19 cellular contexts compared by ENCODE assay signal in the genomic region with DNA sequence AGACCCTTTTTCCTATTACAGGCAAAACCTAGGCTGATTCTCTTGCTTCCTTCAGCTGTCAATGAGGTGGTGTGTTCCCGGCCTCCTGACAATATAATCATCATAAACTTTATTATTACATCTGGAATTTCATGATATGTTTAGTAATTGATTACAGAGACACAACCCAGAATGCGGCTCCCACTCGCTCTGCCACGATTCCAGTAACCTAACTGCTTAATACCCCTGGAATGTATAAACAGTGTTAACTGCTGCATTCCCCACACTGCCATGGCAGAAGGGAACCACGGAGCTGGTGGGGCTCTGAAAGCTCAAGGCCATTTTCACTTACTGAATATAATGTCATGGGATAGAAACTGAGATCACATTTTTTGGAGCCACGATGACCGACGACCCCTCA. TPM values are rescaled to one million over a fixed set of nuclear protein-coding genes. Genes with fewer than 3 reads are reported as not detected.
A peak's percentile ranks its signal among the peaks of the same experiment; 100 is the strongest.
DNase-seq lines count a peak whose midpoint lies in the region; FAIRE-seq and TF ChIP-seq lines count a peak whose summit lies in the region.
"Had no signal": no experiment of that assay in that cellular context is flagged by ENCODE, and none has a peak within 500 bp of the region (broad histone marks: within the 10 kb centered on the region; RNA-seq: fewer than 3 reads in every experiment).

No MANE protein-coding gene starts in this region.

- H3K36me3 ChIP-seq in GM23248 (ENCODE audit: low read depth) (peaks cover 8% of the 10 kb centered on the region; the same call in 1 of the 2 replicates), astrocyte (ENCODE audit: insufficient read depth, low read length) (peaks cover under 1% of the 10 kb centered on the region), stomach (no peaks in the 10 kb centered on the region)

- FAIRE-seq in astrocyte (lab: Jason Lieb, UNC): no peak
- FAIRE-seq: GM18507 had no signal

- H3K79me2 ChIP-seq in GM23248 (ENCODE audit: insufficient read depth) (peaks cover 100% of the 10 kb centered on the region), astrocyte (ENCODE audit: insufficient read depth, low read length) (peaks cover 93% of the 10 kb centered on the region)

- H3K4me1 Mint-ChIP-seq in astrocyte (ENCODE audit: low read depth, unreplicated experiment) (peaks cover 29% of the 10 kb centered on the region), Calu3 (ENCODE audit: low read depth, unreplicated experiment) (no peaks in the 10 kb centered on the region)

- H3K9me3 ChIP-seq in GM23248 (ENCODE audit: low read depth) (no peaks in the 10 kb centered on the region), astrocyte (ENCODE audit: insufficient read depth, low read depth, low read length) (no peaks in the 10 kb centered on the region), stomach (no peaks in the 10 kb centered on the region)

- H3F3A ChIP-seq in GM23248 (ENCODE audit: insufficient read depth): peaks cover 33% of the 10 kb centered on the region

- no peak for TF ChIP-seq CTCF in astrocyte (IDR thresholded peaks at IDR 0.05; ENCODE audit: insufficient read depth, low read depth, low read length)
- no peak for TF ChIP-seq CTCF in stomach (IDR thresholded peaks at IDR 0.05)
- TF ChIP-seq CTCF in Calu3 (IDR thresholded peaks at IDR 0.05; ENCODE audit: unreplicated experiment): no peak

- CTCF ChIA-PET in Calu3 (lab: Charles Lee): no interaction called here

- H4K20me1 ChIP-seq in GM23248 (ENCODE audit: insufficient read depth) (no peaks in the 10 kb centered on the region), astrocyte (ENCODE audit: insufficient read depth, low read length) (peaks cover 76% of the 10 kb centered on the region)

- H3K27ac Mint-ChIP-seq in astrocyte (ENCODE audit: unreplicated experiment): no peak overlapping the region
- no peak overlapping the region for H3K27ac Mint-ChIP-seq in Calu3 (ENCODE audit: unreplicated experiment)
- H3K27ac Mint-ChIP-seq: activated CD8-positive, alpha-beta T cell treated with anti-CD3 and anti-CD28 coated beads, Interleukin-2, amount 10 ng/mL, durations not matched to agents 7 days and 5 days; CD4-positive, alpha-beta T cell; naive thymus-derived CD8-positive, alpha-beta T cell had no signal

- WGBS in GM23248 (ENCODE audit: low coverage in 1 of 2, low lambda C conversion rate in 2 of 2, missing lambda C conversion rate in 2 of 2), 2 experiments: 62 to 66% methylated on average over 8 of the region's 8 CpGs
- 61 to 80% (median 73%) methylated on average over 8 of the region's 8 CpGs for WGBS in stomach, 5 donors

- no peaks in the 10 kb centered on the region for H3K9me3 Mint-ChIP-seq in astrocyte (ENCODE audit: unreplicated experiment)
- H3K9me3 Mint-ChIP-seq in Calu3 (ENCODE audit: low read depth, unreplicated experiment): peaks cover 15% of the 10 kb centered on the region
- H3K9me3 Mint-ChIP-seq: CD4-positive, alpha-beta T cell had no signal

- DNase-seq in GM23248: peak; percentile 44
- peak; percentile 69 for DNase-seq in astrocyte (ENCODE audit: low read depth)
- DNase-seq in iris pigment epithelial cell (ENCODE audit: low read depth): peak; percentile 64
- peak; percentile 17 for DNase-seq in stomach
- no peak for DNase-seq in Calu3
- no peak for DNase-seq in middle frontal gyrus (ENCODE audit: extremely low spot score, low spot score)
- no peak for DNase-seq in NCI-H345 (lab: John Stamatoyannopoulos, UW)
- DNase-seq: activated CD8-positive, alpha-beta T cell treated with anti-CD3 and anti-CD28 coated beads, Interleukin-2, amount 10 ng/mL, durations not matched to agents 7 days and 5 days; activated naive CD4-positive, alpha-beta T cell treated with Interleukin-2 at 50 U/mL for 16 hours; CD4-positive, alpha-beta T cell; GDM1; kidney glomerular epithelial cell; MV-4-11; naive thymus-derived CD8-positive, alpha-beta T cell; NCI-H1694; NCI-H69; T1000 had no signal

- intact Hi-C loops in stomach (cut with DNase I; ENCODE audit: low total_unique reads): no loop called here
- intact Hi-C loops in Calu3 (cut with micrococcal nuclease; ENCODE audit: unreplicated experiment): no loop called here

- no TSS peak for BruUV-seq in Calu3 (replicated peaks; lab: Mats Ljungman, UMichigan)

- H3K4me2 ChIP-seq in GM23248 (ENCODE audit: unreplicated experiment) (no peak overlapping the region), astrocyte (ENCODE audit: low read length) (no peak overlapping the region)

- H3K27me3 ChIP-seq in GM23248 (replicated peaks; ENCODE audit: insufficient read depth): no peaks in the 10 kb centered on the region
- H3K27me3 ChIP-seq in astrocyte (ENCODE audit: insufficient read depth, low read length): no peaks in the 10 kb centered on the region
- no peaks in the 10 kb centered on the region for H3K27me3 ChIP-seq in stomach

- no peak overlapping the region for H3K4me3 ChIP-seq in GM23248
- no peak overlapping the region for H3K4me3 ChIP-seq in astrocyte (ENCODE audit: insufficient read depth, low read depth, low read length)
- no peak overlapping the region for H3K4me3 ChIP-seq in stomach

- H3K9me2 ChIP-seq in GM23248 (ENCODE audit: insufficient read depth): no peaks in the 10 kb centered on the region

- H3K4me3 Mint-ChIP-seq in astrocyte (ENCODE audit: unreplicated experiment) (no peak overlapping the region), Calu3 (ENCODE audit: low read depth, unreplicated experiment) (no peak overlapping the region)
- H3K4me3 Mint-ChIP-seq: activated CD8-positive, alpha-beta T cell treated with anti-CD3 and anti-CD28 coated beads, Interleukin-2, amount 10 ng/mL, durations not matched to agents 7 days and 5 days; CD4-positive, alpha-beta T cell; naive thymus-derived CD8-positive, alpha-beta T cell had no signal

- no peak overlapping the region for H3K27ac ChIP-seq in GM23248
- no peak overlapping the region for H3K27ac ChIP-seq in astrocyte (ENCODE audit: low read depth, low read length)
- H3K27ac ChIP-seq in stomach: peak overlapping the region in 2 of 5 donors; percentile 36 to 49
- H3K27ac ChIP-seq: epithelial cell of prostate had no signal

- H3K9ac ChIP-seq in GM23248: no peak overlapping the region
- no peak overlapping the region for H3K9ac ChIP-seq in astrocyte (ENCODE audit: low read length)

- H2AFZ ChIP-seq in GM23248: no peak overlapping the region
- H2AFZ ChIP-seq in astrocyte (ENCODE audit: low read depth, low read length): no peak overlapping the region

- peak; percentile 13 for TF ChIP-seq EP300 in stomach (IDR thresholded peaks at IDR 0.05)

- H3K27me3 Mint-ChIP-seq in astrocyte (ENCODE audit: low read depth, unreplicated experiment) (no peaks in the 10 kb centered on the region), Calu3 (ENCODE audit: unreplicated experiment) (no peaks in the 10 kb centered on the region)
- H3K27me3 Mint-ChIP-seq: CD4-positive, alpha-beta T cell had no signal

- in situ Hi-C loops in GM23248 (cut with MboI): no loop called here

- H3K36me3 Mint-ChIP-seq in astrocyte (ENCODE audit: low read depth, unreplicated experiment) (peaks cover 6% of the 10 kb centered on the region), Calu3 (ENCODE audit: insufficient read depth, unreplicated experiment) (peaks cover 4% of the 10 kb centered on the region)
- H3K36me3 Mint-ChIP-seq: naive thymus-derived CD8-positive, alpha-beta T cell had no signal

- no peak for TF ChIP-seq POLR2A in stomach (IDR thresholded peaks at IDR 0.05)

- H3K4me1 ChIP-seq in GM23248 (ENCODE audit: insufficient read depth): peaks cover 43% of the 10 kb centered on the region
- peaks cover 31% of the 10 kb centered on the region for H3K4me1 ChIP-seq in astrocyte (ENCODE audit: insufficient read depth, low read length)
- H3K4me1 ChIP-seq in stomach: peaks cover 0 to 78% (median 38%) of the 10 kb centered on the region in 4 donors

RNA-seq across cellular contexts. Expression of gene TSHZ3, which starts 17.1 kb away (rescaled TPM):
- 20.9 and 24.0 TPM in 2 replicates for total RNA-seq in GM23248 (2014; rRNA removed; shearing (Covaris generic))
- polyA plus RNA-seq in GM23248 (2016; fragmentation: Nextera tagmentation; extraction: Ambion mirVana) (17.9 and 19.6 TPM in 2 replicates), stomach (1 to 10 TPM; 3.3 to 5.8 (median 3.7) TPM)
- total RNA-seq in astrocyte (6.1 and 7.9 TPM in 2 replicates), stomach (10 to 100 TPM in 1 of 5 donors, 1 to 10 TPM in 3, under 1 TPM in 1; 0.87 to 14.3 (median 6.4) TPM), Calu3 (2022) (not detected in 2 replicates)
- total RNA-seq: naive thymus-derived CD8-positive, alpha-beta T cell had no signal

Comparison
In these comparisons a context has a peak if more than half of its experiments do, and no peak if none do; other contexts are left out.
1. DNase-seq: peak in GM23248 (single experiment), astrocyte (single experiment), iris pigment epithelial cell (single experiment) and stomach (single experiment); none in Calu3 (single experiment), middle frontal gyrus (single experiment) and NCI-H345 (single experiment).